In genomic region chr5:166532821-166533220, GRCh38 we compare ENCODE assay signal across 32 cellular contexts.
"Had no signal": no experiment of that assay in that cellular context is flagged by ENCODE, and none has a peak within 500 bp of the region (broad histone marks: within the 10 kb centered on the region; RNA-seq: fewer than 3 reads in every experiment).

No MANE protein-coding gene starts in this region.

- H3K9me3 ChIP-seq: adrenal gland, ascending aorta, breast epithelium had no signal

- H3K4me3 ChIP-seq: adrenal gland, ascending aorta, breast epithelium had no signal

- H3K36me3 ChIP-seq: adrenal gland, ascending aorta, brain microvascular endothelial cell, breast epithelium had no signal

- DNase-seq: activated B cell treated with CpG ODN at 0.5 μM for 24 hours; activated CD4-positive, alpha-beta memory T cell treated with anti-CD3 and anti-CD28 coated beads for 36 hours; activated CD4-positive, alpha-beta T cell treated with anti-CD3 and anti-CD28 coated beads for 4 hours; activated CD4-positive, alpha-beta T cell treated with anti-CD3 and anti-CD28 coated beads, Interleukin-2, amount 10 ng/mL, durations not matched to agents 24 days and 14 days; activated CD4-positive, alpha-beta T cell treated with anti-CD3 and anti-CD28 coated beads, Interleukin-2, amount 50 U/mL, for 1 hour; activated CD4-positive, alpha-beta T cell treated with anti-CD3 and anti-CD28 coated beads, Interleukin-2, amount 50 U/mL, for 4 hours; activated CD4-positive, CD25-positive, alpha-beta regulatory T cell treated with anti-CD3 and anti-CD28 coated beads, Interleukin-2, amount 50 U/mL, for 72 hours; activated CD8-positive, alpha-beta memory T cell treated with anti-CD3 and anti-CD28 coated beads, Interleukin-2, amount 50 U/mL, for 4 hours; activated CD8-positive, alpha-beta T cell treated with anti-CD3 and anti-CD28 coated beads for 36 hours; activated effector memory CD4-positive, alpha-beta T cell treated with anti-CD3 and anti-CD28 coated beads, Interleukin-2, amount 50 U/mL, for 16 hours; activated gamma-delta T cell treated with Interleukin-2 at 50 U/mL for 16 hours; activated naive CD4-positive, alpha-beta T cell; activated naive CD4-positive, alpha-beta T cell treated with anti-CD3 and anti-CD28 coated beads for 36 hours; activated naive CD4-positive, alpha-beta T cell treated with anti-CD3 and anti-CD28 coated beads, Interleukin-2, amount 50 U/mL, for 16 hours; activated naive CD8-positive, alpha-beta T cell treated with anti-CD3 and anti-CD28 coated beads for 36 hours; activated T-cell treated with anti-CD3 and anti-CD28 coated beads for 4 hours; activated T-cell treated with anti-CD3 and anti-CD28 coated beads, Interleukin-2, amount 50 U/mL, for 1 hour; activated T-cell treated with anti-CD3 and anti-CD28 coated beads, Interleukin-2, amount 50 U/mL, for 4 hours; activated T-cell treated with anti-CD3 and anti-CD28 coated beads, Interleukin-2, amount 50 U/mL, for 72 hours; adrenal gland; amygdala; anterior cingulate cortex; brain microvascular endothelial cell; central memory CD4-positive, alpha-beta T cell; T-helper 1 cell; T-helper 2 cell; T-helper 9 cell had no signal

- H3K27ac ChIP-seq: adrenal gland, ascending aorta, brain microvascular endothelial cell, breast epithelium, VCaP had no signal

- H3K4me1 ChIP-seq: adrenal gland, ascending aorta, breast epithelium had no signal

- ATAC-seq: activated CD8-positive, alpha-beta T cell treated with anti-CD3 and anti-CD28 coated beads for 36 hours; activated naive CD4-positive, alpha-beta T cell treated with anti-CD3 and anti-CD28 coated beads, Interleukin-2, amount 50 U/mL, for 72 hours; activated T-cell treated with anti-CD3 and anti-CD28 coated beads, Interleukin-2, amount 50 U/mL, for 4 hours; activated T-cell treated with anti-CD3 and anti-CD28 coated beads, Interleukin-2, amount 50 U/mL, for 72 hours; activated T-helper 17 cell treated with anti-CD3 and anti-CD28 coated beads, Interleukin-2, amount 50 U/mL, for 72 hours had no signal
